3 cellular contexts compared by ENCODE assay signal in genomic region chr12:9695661-9696060, GRCh38. TPM values are rescaled to one million over a fixed set of nuclear protein-coding genes. Genes with fewer than 3 reads are reported as not detected.
"Had no signal": no experiment of that assay in that cellular context is flagged by ENCODE, and none has a peak within 500 bp of the region (broad histone marks: within the 10 kb centered on the region; RNA-seq: fewer than 3 reads in every experiment).

No MANE protein-coding gene starts in this region.

RNA-seq across cellular contexts. Expression of gene CLECL1, which starts 37.2 kb away (rescaled TPM):
- total RNA-seq: dermis blood vessel endothelial cell, glomerular endothelial cell, osteocyte had no signal
